8 cellular contexts compared by ENCODE assay signal in genomic region chr11:110712643-110713468, GRCh38. TPM values are rescaled to one million over a fixed set of nuclear protein-coding genes. Genes with fewer than 3 reads are reported as not detected.
DNase-seq lines count a peak whose midpoint lies in the region; ATAC-seq, FAIRE-seq and TF ChIP-seq lines count a peak whose summit lies in the region.

No MANE protein-coding gene starts in this region.

- H3K9me3 ChIP-seq in neural cell (ENCODE audit: low read length), result no peaks in the 10 kb centered on the region

- H3F3A ChIP-seq in neural cell (ENCODE audit: insufficient read depth, low read length, poor library complexity, severe bottlenecking), result no peaks in the 10 kb centered on the region

- no peak overlapping the region for H2AFZ ChIP-seq in neural cell (ENCODE audit: low read depth, low read length)

- H3K4me2 ChIP-seq in neural cell (ENCODE audit: low read length), result peak overlapping the region; percentile 67

- H3K27me3 ChIP-seq in neural cell (ENCODE audit: insufficient read depth, low read depth, low read length), result peaks cover 74% of the 10 kb centered on the region

- FAIRE-seq in HTR-8/SVneo (lab: Jason Lieb, UNC) (no peak), frontal cortex (lab: Jason Lieb, UNC) (no peak)

- no peak for TF ChIP-seq CTCF in CD14-positive monocyte (IDR thresholded peaks at IDR 0.05)
- no peak for TF ChIP-seq CTCF in activated B cell treated with CpG ODN at 0.5 μM for 24 hours (IDR thresholded peaks at IDR 0.05)
- TF ChIP-seq CTCF in neural cell (IDR thresholded peaks at IDR 0.05; ENCODE audit: poor library complexity, severe bottlenecking), result peak; percentile 37

- intact Hi-C loops in CD14-positive monocyte (cut with micrococcal nuclease), result loop anchor here in 1 of 2 donors (10.0 kb wide), 1 partner anchor 522 kb away; no protein-coding TSS in a partner anchor
- intact Hi-C loops in activated B cell treated with CpG ODN at 0.5 μM for 24 hours (cut with micrococcal nuclease), result loop anchor here (1.0 to 10.0 kb wide), 7 partner anchors 14 to 732 kb away; no protein-coding TSS in a partner anchor

- H3K36me3 ChIP-seq in neural cell (ENCODE audit: insufficient read depth, low read length), result no peaks in the 10 kb centered on the region

- H3K4me3 ChIP-seq in neural cell (ENCODE audit: low read length), result peak overlapping the region; percentile 82

- H3K27ac Mint-ChIP-seq in CD14-positive monocyte (peak overlapping the region in 1 of 7 donors; percentile 13), activated B cell treated with CpG ODN at 0.5 μM for 24 hours (no peak overlapping the region)

- H3K9me2 ChIP-seq in neural cell (ENCODE audit: insufficient read depth, low read length), result no peaks in the 10 kb centered on the region

- no peaks in the 10 kb centered on the region for H4K20me1 ChIP-seq in neural cell (ENCODE audit: insufficient read depth)

- CTCF ChIA-PET in activated B cell treated with CpG ODN at 0.5 μM for 24 hours (lab: Charles Lee), result interaction anchor here (0.9 kb wide), 1 partner anchor 518 kb away, joined by 3 read pairs; no protein-coding TSS in a partner anchor

- peak overlapping the region; percentile 76 to 97 for H3K4me3 Mint-ChIP-seq in CD14-positive monocyte
- H3K4me3 Mint-ChIP-seq in activated B cell treated with CpG ODN at 0.5 μM for 24 hours, result peak overlapping the region; percentile 81

- POLR2A ChIA-PET in activated B cell treated with CpG ODN at 0.5 μM for 24 hours (lab: Charles Lee), result no interaction called here

- H3K9me3 Mint-ChIP-seq in CD14-positive monocyte, result peaks cover 0 to 13% (median 8%) of the 10 kb centered on the region in 7 donors
- H3K9me3 Mint-ChIP-seq in activated B cell treated with CpG ODN at 0.5 μM for 24 hours, result no peaks in the 10 kb centered on the region

- H3K27me3 Mint-ChIP-seq in CD14-positive monocyte (ENCODE audit: low read depth in 3 of 3) (peaks cover 61 to 70% (median 62%) of the 10 kb centered on the region in 3 donors), activated B cell treated with CpG ODN at 0.5 μM for 24 hours (peaks cover 36% of the 10 kb centered on the region)

- peak; percentile 28 for ATAC-seq in GM19438 (IDR thresholded peaks at IDR 0.05; ENCODE audit: low read depth, unreplicated experiment)
- peak; percentile 48 for ATAC-seq in activated B cell treated with CpG ODN at 0.5 μM for 24 hours (ENCODE audit: low read depth)
- ATAC-seq in HG02588 (IDR thresholded peaks at IDR 0.05; ENCODE audit: unreplicated experiment), result no peak

- TF ChIP-seq RAD21 in neural cell (conservative IDR thresholded peaks at IDR 0.05), result peak; percentile 57

- TF ChIP-seq EP300 in neural cell (conservative IDR thresholded peaks at IDR 0.05; ENCODE audit: poor library complexity, severe bottlenecking), result no peak

- H3K79me2 ChIP-seq in neural cell (replicated peaks; ENCODE audit: insufficient read depth, low read length), result no peaks in the 10 kb centered on the region

- peaks cover 24% of the 10 kb centered on the region for H3K4me1 Mint-ChIP-seq in CD14-positive monocyte
- H3K4me1 Mint-ChIP-seq in activated B cell treated with CpG ODN at 0.5 μM for 24 hours, result peaks cover 21% of the 10 kb centered on the region

- H3K36me3 Mint-ChIP-seq in CD14-positive monocyte (peaks cover 0 to 11% of the 10 kb centered on the region in 2 donors), activated B cell treated with CpG ODN at 0.5 μM for 24 hours (ENCODE audit: low read depth) (no peaks in the 10 kb centered on the region)

- H3K9ac ChIP-seq in neural cell (ENCODE audit: low read length), result peak overlapping the region; percentile 65

- H3K27ac ChIP-seq in neural cell (ENCODE audit: low read length), result peak overlapping the region; percentile 44

- no peak for DNase-seq in CD14-positive monocyte (ENCODE audit: low spot score)
- DNase-seq in HTR-8/SVneo (ENCODE audit: insufficient read length, low spot score), result peak; percentile 3
- DNase-seq in activated B cell treated with CpG ODN at 0.5 μM for 24 hours, result no peak
- peak; percentile 44 to 46 for DNase-seq in frontal cortex (ENCODE audit: low spot score in 2 of 2)
- no peak for DNase-seq in T1000 (lab: John Stamatoyannopoulos, UW)

TF ChIP-seq in neural cell, 6 proteins besides CTCF, POLR2A, EP300 and RAD21:
- no peak for TF ChIP-seq POLR2AphosphoS5 (IDR thresholded peaks at IDR 0.05)
- no peak for TF ChIP-seq REST (IDR thresholded peaks at IDR 0.05; ENCODE audit: borderline replicate concordance)
- peak; percentile 62 for TF ChIP-seq MXI1 (conservative IDR thresholded peaks at IDR 0.05; ENCODE audit: poor library complexity, severe bottlenecking)

RNA-seq across cellular contexts. Expression of gene ARHGAP20, which starts 0.6 kb away (rescaled TPM):
- polyA plus RNA-seq in CD14-positive monocyte (not detected), neural cell (1.2 and 1.8 TPM in 2 replicates)
- total RNA-seq in activated B cell treated with CpG ODN at 0.5 μM for 24 hours (0.11 and 0.17 TPM in 2 replicates), frontal cortex (47.3 TPM)
- 4.1 and 5.1 TPM in 2 replicates for polyA minus RNA-seq in neural cell

Comparison
In these comparisons a context has a peak if more than half of its experiments do, and no peak if none do; other contexts are left out.
1. DNase-seq: peak in HTR-8/SVneo (single experiment) and frontal cortex (2 of 2); none in CD14-positive monocyte (single experiment), activated B cell treated with CpG ODN at 0.5 μM for 24 hours (single experiment) and T1000 (single experiment).
2. RNA of gene ARHGAP20, which starts 0.6 kb away (total RNA-seq): 47.3 TPM in frontal cortex (single experiment); 0.11 to 0.17 TPM in activated B cell treated with CpG ODN at 0.5 μM for 24 hours; every median in the first group is over 10 times any median in the second.